Comparison of ENCODE assay signal across 21 cellular contexts in the genomic region with DNA sequence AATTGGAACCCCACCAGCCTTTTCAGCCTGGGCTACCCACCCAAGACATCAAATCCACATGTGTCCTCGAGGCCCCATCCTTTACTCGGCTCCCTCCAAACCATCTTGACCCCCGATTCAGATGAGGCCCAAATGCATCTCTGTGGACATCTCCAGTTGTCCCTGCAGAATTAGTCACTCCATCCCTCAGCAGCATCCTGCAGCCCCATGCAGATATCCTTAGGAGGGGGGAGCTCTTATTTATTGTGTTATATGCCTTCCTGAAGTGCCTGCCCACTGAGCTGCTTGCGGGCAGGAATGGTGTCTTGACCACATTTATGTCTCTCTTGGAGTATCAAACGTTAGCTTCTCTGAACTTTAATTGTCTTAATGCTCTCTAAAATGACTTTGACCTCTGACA. TPM values are rescaled to one million over a fixed set of nuclear protein-coding genes. Genes with fewer than 3 reads are reported as not detected.
"Had no signal": no experiment of that assay in that cellular context is flagged by ENCODE, and none has a peak within 500 bp of the region (broad histone marks: within the 10 kb centered on the region; RNA-seq: fewer than 3 reads in every experiment).

No MANE protein-coding gene starts in this region.

- H3K27ac ChIP-seq: colonic mucosa, gastrocnemius medialis, left ventricle myocardium inferior, uterus had no signal

- H3K4me1 Mint-ChIP-seq: activated naive CD8-positive, alpha-beta T cell treated with anti-CD3 and anti-CD28 coated beads, Interleukin-2, amount 50 U/mL, for 24 hours had no signal

- DNase-seq: activated CD4-positive, alpha-beta memory T cell treated with anti-CD3 and anti-CD28 coated beads, Interleukin-2, amount 10 ng/mL, durations not matched to agents 7 days and 5 days; activated CD4-positive, alpha-beta T cell treated with anti-CD3 and anti-CD28 coated beads for 4 hours; activated CD8-positive, alpha-beta memory T cell treated with anti-CD3 and anti-CD28 coated beads, Interleukin-2, amount 10 ng/mL, durations not matched to agents 7 days and 5 days; activated effector memory CD4-positive, alpha-beta T cell treated with Interleukin-2 at 50 U/mL for 16 hours; activated naive CD4-positive, alpha-beta T cell treated with anti-CD3 and anti-CD28 coated beads, Interleukin-2, amount 10 ng/mL, durations not matched to agents 7 days and 5 days; activated naive CD8-positive, alpha-beta T cell treated with anti-CD3 and anti-CD28 coated beads, Interleukin-2, amount 50 U/mL, for 24 hours; activated T-cell treated with anti-CD3 and anti-CD28 coated beads, Interleukin-2, amount 50 U/mL, for 1 hour; aorta; colonic mucosa; effector CD4-positive, alpha-beta T cell; gastrocnemius medialis; left ventricle myocardium inferior; naive B cell; stimulated activated naive CD4-positive, alpha-beta T cell treated with Interleukin-2 at 50 U/mL for 16 hours; uterus had no signal

- H3K27ac Mint-ChIP-seq: activated CD4-positive, alpha-beta memory T cell treated with anti-CD3 and anti-CD28 coated beads, Interleukin-2, amount 10 ng/mL, durations not matched to agents 7 days and 5 days; activated CD8-positive, alpha-beta memory T cell treated with anti-CD3 and anti-CD28 coated beads, Interleukin-2, amount 10 ng/mL, durations not matched to agents 7 days and 5 days; activated naive CD4-positive, alpha-beta T cell treated with anti-CD3 and anti-CD28 coated beads, Interleukin-2, amount 10 ng/mL, durations not matched to agents 7 days and 5 days; activated naive CD8-positive, alpha-beta T cell treated with anti-CD3 and anti-CD28 coated beads, Interleukin-2, amount 50 U/mL, for 24 hours; T-helper 1 cell treated with Interleukin-12 subunit alpha and Interleukin-12 subunit beta and Interleukin-4 antibody, amounts not matched to agents 30 μg/mL and 1 μg/mL, for 36 hours had no signal

- H3K9me3 Mint-ChIP-seq: activated CD4-positive, alpha-beta memory T cell treated with anti-CD3 and anti-CD28 coated beads, Interleukin-2, amount 10 ng/mL, durations not matched to agents 7 days and 5 days; activated naive CD4-positive, alpha-beta T cell treated with anti-CD3 and anti-CD28 coated beads, Interleukin-2, amount 10 ng/mL, durations not matched to agents 7 days and 5 days; activated naive CD8-positive, alpha-beta T cell treated with anti-CD3 and anti-CD28 coated beads, Interleukin-2, amount 50 U/mL, for 24 hours; central memory CD8-positive, alpha-beta T cell; naive B cell; T-helper 1 cell treated with Interleukin-12 subunit alpha and Interleukin-12 subunit beta and Interleukin-4 antibody, amounts not matched to agents 30 μg/mL and 1 μg/mL, for 36 hours; WTC11 had no signal

- H3K4me1 ChIP-seq: colonic mucosa, gastrocnemius medialis, uterus had no signal

- H3K4me3 Mint-ChIP-seq: activated CD4-positive, alpha-beta memory T cell treated with anti-CD3 and anti-CD28 coated beads, Interleukin-2, amount 10 ng/mL, durations not matched to agents 7 days and 5 days; activated CD8-positive, alpha-beta memory T cell treated with anti-CD3 and anti-CD28 coated beads, Interleukin-2, amount 10 ng/mL, durations not matched to agents 7 days and 5 days; activated naive CD4-positive, alpha-beta T cell treated with anti-CD3 and anti-CD28 coated beads, Interleukin-2, amount 10 ng/mL, durations not matched to agents 7 days and 5 days; activated naive CD8-positive, alpha-beta T cell treated with anti-CD3 and anti-CD28 coated beads, Interleukin-2, amount 50 U/mL, for 24 hours; central memory CD8-positive, alpha-beta T cell; naive B cell; T-helper 1 cell treated with Interleukin-12 subunit alpha and Interleukin-12 subunit beta and Interleukin-4 antibody, amounts not matched to agents 30 μg/mL and 1 μg/mL, for 36 hours; WTC11 had no signal

- ATAC-seq: activated CD8-positive, alpha-beta memory T cell treated with anti-CD3 and anti-CD28 coated beads, Interleukin-2, amount 10 ng/mL, durations not matched to agents 7 days and 5 days; activated naive CD8-positive, alpha-beta T cell treated with anti-CD3 and anti-CD28 coated beads, Interleukin-2, amount 50 U/mL, for 24 hours; gastrocnemius medialis had no signal

- H3K36me3 ChIP-seq: uterus had no signal

- H3K36me3 Mint-ChIP-seq: naive B cell had no signal

- H3K27me3 ChIP-seq: colonic mucosa, gastrocnemius medialis, heart left ventricle, tibial nerve, uterus had no signal

- H3K4me3 ChIP-seq: colonic mucosa, gastrocnemius medialis, heart left ventricle, left ventricle myocardium inferior, tibial nerve, uterus had no signal

- H3K9me3 ChIP-seq: colonic mucosa, gastrocnemius medialis, heart left ventricle, left ventricle myocardium inferior, tibial nerve, uterus had no signal

- H3K27me3 Mint-ChIP-seq: activated naive CD8-positive, alpha-beta T cell treated with anti-CD3 and anti-CD28 coated beads, Interleukin-2, amount 50 U/mL, for 24 hours; central memory CD8-positive, alpha-beta T cell; naive B cell had no signal

RNA-seq across cellular contexts. Expression of gene PRR15L, which starts 28.8 kb away (rescaled TPM):
- total RNA-seq: activated CD4-positive, alpha-beta memory T cell treated with anti-CD3 and anti-CD28 coated beads, Interleukin-2, amount 10 ng/mL, durations not matched to agents 7 days and 5 days; activated CD8-positive, alpha-beta memory T cell treated with anti-CD3 and anti-CD28 coated beads, Interleukin-2, amount 10 ng/mL, durations not matched to agents 7 days and 5 days; aorta; mononuclear cell; tibial nerve had no signal
